9 cellular contexts compared by ENCODE assay signal in the genomic region with DNA sequence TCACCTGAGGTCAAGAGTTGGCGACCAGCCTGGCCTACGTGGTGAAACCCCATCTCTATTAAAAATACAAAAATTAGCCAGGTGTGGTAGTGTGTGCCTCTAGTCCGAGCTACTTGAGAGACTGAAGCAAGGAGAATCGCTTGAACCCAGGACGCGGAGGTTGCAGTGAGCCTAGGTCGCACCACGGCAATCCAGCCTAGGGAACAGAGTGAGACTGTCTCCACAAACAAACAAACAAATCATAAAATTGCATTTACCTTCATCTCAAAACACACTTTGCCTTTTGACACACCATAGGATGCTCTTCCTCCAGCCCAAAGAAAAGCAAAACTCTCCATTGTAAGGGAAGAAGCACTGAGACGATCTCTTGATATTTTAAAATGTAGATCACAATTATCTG. TPM values are rescaled to one million over a fixed set of nuclear protein-coding genes. Genes with fewer than 3 reads are reported as not detected.
DNase-seq lines count a peak whose midpoint lies in the region; ATAC-seq and TF ChIP-seq lines count a peak whose summit lies in the region.
"Had no signal": no experiment of that assay in that cellular context is flagged by ENCODE, and none has a peak within 500 bp of the region (broad histone marks: within the 10 kb centered on the region; RNA-seq: fewer than 3 reads in every experiment).

No MANE protein-coding gene starts in this region.

- peaks cover 73% of the 10 kb centered on the region for H3K36me3 ChIP-seq in mesodermal cell (ENCODE audit: control insufficient read depth, insufficient read depth, low read length)

- TF ChIP-seq CTCF in AG04450 (IDR thresholded peaks at IDR 0.05; ENCODE audit: low read depth, low read length) (no peak), HFF-Myc (IDR thresholded peaks at IDR 0.05; ENCODE audit: low read depth, low read length, missing control alignments) (no peak), astrocyte of the cerebellum (IDR thresholded peaks at IDR 0.05; ENCODE audit: low read depth, low read length, missing control alignments) (no peak)

- H3K27me3 ChIP-seq in AG04450 (ENCODE audit: control insufficient read depth, insufficient read depth, low read length): no peaks in the 10 kb centered on the region

- CTCF ChIA-PET in AG04450 (lab: Charles Lee): interaction anchor here (1.2 to 7.5 kb wide), 2 partner anchors 111 to 183 kb away, joined by 3 to 65 read pairs; no protein-coding TSS in a partner anchor

- POLR2A ChIA-PET in AG04450 (lab: Yijun Ruan, JAX): interaction anchor here (0.6 kb wide), 1 partner anchor 115 kb away, joined by 4 read pairs; no protein-coding TSS in a partner anchor

- 91 to 94% methylated on average over 6 to 8 of the region's 9 CpGs for WGBS in mesodermal cell (ENCODE audit: insufficient coverage in 2 of 2), 2 experiments

- peaks cover 14% of the 10 kb centered on the region for H3K4me1 ChIP-seq in mesodermal cell (ENCODE audit: control insufficient read depth, insufficient read depth, low read length, poor library complexity, severe bottlenecking)

- H3K27ac ChIP-seq in AG04450 (ENCODE audit: low read depth, low read length): no peak overlapping the region
- no peak overlapping the region for H3K27ac ChIP-seq in mesodermal cell (ENCODE audit: low read depth, low read length, severe bottlenecking)

- in situ Hi-C loops in astrocyte of the cerebellum (cut with HindIII; ENCODE audit: low sequenced_read_pairs): no loop called here

- DNase-seq in AG04450 (ENCODE audit: low read depth, low spot score) (no peak), HFF-Myc (ENCODE audit: extremely low read depth, low read depth) (no peak), astrocyte of the cerebellum (ENCODE audit: low read depth) (no peak), OCI-M2 (lab: John Stamatoyannopoulos, UW; ENCODE audit: unreplicated experiment) (no peak)
- DNase-seq in activated CD4-positive, alpha-beta T cell treated with anti-CD3 and anti-CD28 coated beads for 1 hour: no peak
- DNase-seq: activated CD8-positive, alpha-beta memory T cell treated with anti-CD3 and anti-CD28 coated beads, Interleukin-2, amount 50 U/mL, for 4 hours had no signal

- ATAC-seq in GM18502 (IDR thresholded peaks at IDR 0.05; ENCODE audit: poor library complexity, unreplicated experiment) (no peak), HG03280 (IDR thresholded peaks at IDR 0.05; ENCODE audit: unreplicated experiment) (no peak)

- H3K9me3 ChIP-seq in AG04450 (ENCODE audit: control insufficient read depth, insufficient read depth, low read length) (no peaks in the 10 kb centered on the region; the same call in 1 of the 2 replicates), mesodermal cell (ENCODE audit: control insufficient read depth, low read length) (no peaks in the 10 kb centered on the region)

- H3K4me3 ChIP-seq in AG04450 (ENCODE audit: low read depth, low read length) (peak overlapping the region; percentile 14), HFF-Myc (replicated peaks; ENCODE audit: low read depth, low read length) (peak overlapping the region; percentile 94), astrocyte of the cerebellum (ENCODE audit: low read depth, low read length) (peak overlapping the region; percentile 85), mesodermal cell (ENCODE audit: extremely low read depth, insufficient read depth, low read length, poor library complexity, severe bottlenecking) (peak overlapping the region; percentile 99)

RNA-seq across cellular contexts. Expression of a gene that starts 4.3 kb away (rescaled TPM):
- 205 and 262 TPM in 2 replicates for polyA plus RNA-seq in AG04450 (2011; rRNA removed)
- polyA minus RNA-seq in AG04450 (2011; rRNA and poly(A)+ RNA removed): 333 and 366 TPM in 2 replicates
- 230 TPM for polyA plus RNA-seq in mesodermal cell (2013, experiment 1 of 2)
- polyA plus RNA-seq in mesodermal cell (2013, experiment 2 of 2): 271 TPM

RNA-seq across cellular contexts. Expression of a gene that starts 24.6 kb away (rescaled TPM):
- 25.4 and 45.8 TPM in 2 replicates for polyA plus RNA-seq in AG04450 (2011; rRNA removed)
- 5.6 and 10.1 TPM in 2 replicates for polyA minus RNA-seq in AG04450 (2011; rRNA and poly(A)+ RNA removed)
- polyA plus RNA-seq in mesodermal cell (2013, experiment 1 of 2): 11.3 TPM
- polyA plus RNA-seq in mesodermal cell (2013, experiment 2 of 2): 18.2 TPM

Comparison
In these comparisons a context has a peak if more than half of its experiments do, and no peak if none do; other contexts are left out.
1. H3K4me3 ChIP-seq: peak in every context shown above with its lines; median percentile 99 in mesodermal cell; 94 in HFF-Myc; 85 in astrocyte of the cerebellum; 14 in AG04450.